In genomic region chr14:81716953-81717352, GRCh38 we compare ENCODE assay signal across 28 cellular contexts.
"Had no signal": no experiment of that assay in that cellular context is flagged by ENCODE, and none has a peak within 500 bp of the region (broad histone marks: within the 10 kb centered on the region; RNA-seq: fewer than 3 reads in every experiment).

No MANE protein-coding gene starts in this region.

- H3K36me3 Mint-ChIP-seq: naive B cell; naive thymus-derived CD8-positive, alpha-beta T cell; natural killer cell treated with Interleukin-12 subunit alpha and Interleukin-12 subunit beta and Interleukin-15 and Interleukin-18, amount 100 ng/mL, for 72 hours; neural progenitor cell; stimulated activated naive B cell treated with anti-CD40 and anti-IgM and Interleukin-4, amounts not matched to agents 10 μg/mL and 1 μg/mL and 100 μg/mL, for 72 hours had no signal

- ATAC-seq: naive thymus-derived CD8-positive, alpha-beta T cell; natural killer cell treated with Interleukin-12 subunit alpha and Interleukin-12 subunit beta and Interleukin-15 and Interleukin-18, amount 100 ng/mL, for 72 hours; psoas muscle; right cardiac atrium; sciatic nerve; stimulated activated naive B cell treated with anti-CD40 and anti-IgM and Interleukin-4, amounts not matched to agents 10 μg/mL and 1 μg/mL and 100 μg/mL, for 72 hours had no signal

- H3K27ac ChIP-seq: neural progenitor cell, ovary, parathyroid adenoma, psoas muscle, skin epidermis, stomach, thoracic aorta, thyroid gland, tibial nerve, upper lobe of left lung, vagina had no signal

- FAIRE-seq: urothelium cell line had no signal

- H3K4me1 Mint-ChIP-seq: naive B cell; naive thymus-derived CD8-positive, alpha-beta T cell; neural progenitor cell; stimulated activated naive B cell treated with anti-CD40 and anti-IgM and Interleukin-4, amounts not matched to agents 10 μg/mL and 1 μg/mL and 100 μg/mL, for 72 hours had no signal

- H3K9ac ChIP-seq: neural progenitor cell, parathyroid adenoma had no signal

- H3K4me2 ChIP-seq: neural progenitor cell had no signal

- H3K36me3 ChIP-seq: neural progenitor cell, ovary, stomach, thoracic aorta, thyroid gland, tibial nerve, upper lobe of left lung, vagina had no signal

- H2AFZ ChIP-seq: neural progenitor cell, parathyroid adenoma had no signal

- H3K4me1 ChIP-seq: neural progenitor cell, psoas muscle, stomach, tibial nerve, upper lobe of left lung, vagina had no signal

- H3K27me3 ChIP-seq: neural progenitor cell, ovary, stomach, thyroid gland, tibial nerve, upper lobe of left lung, vagina had no signal

- H3K4me3 Mint-ChIP-seq: naive B cell; naive thymus-derived CD8-positive, alpha-beta T cell; natural killer cell treated with Interleukin-12 subunit alpha and Interleukin-12 subunit beta and Interleukin-15 and Interleukin-18, amount 100 ng/mL, for 72 hours; neural progenitor cell; stimulated activated naive B cell treated with anti-CD40 and anti-IgM and Interleukin-4, amounts not matched to agents 10 μg/mL and 1 μg/mL and 100 μg/mL, for 72 hours; stimulated activated naive CD8-positive, alpha-beta T cell treated with anti-CD3 and anti-CD28 coated beads, Interleukin-15, Interleukin-2, amounts not matched to agents 100 ng/mL and 50 ng/mL, for 24 hours had no signal

- H3K9me3 ChIP-seq: ovary, psoas muscle, stomach, thoracic aorta, thyroid gland, tibial nerve, upper lobe of left lung, vagina had no signal

- H3K27me3 Mint-ChIP-seq: natural killer cell treated with Interleukin-12 subunit alpha and Interleukin-12 subunit beta and Interleukin-15 and Interleukin-18, amount 100 ng/mL, for 72 hours; progenitor cell of endocrine pancreas; stimulated activated naive B cell treated with anti-CD40 and anti-IgM and Interleukin-4, amounts not matched to agents 10 μg/mL and 1 μg/mL and 100 μg/mL, for 72 hours; stimulated activated naive CD8-positive, alpha-beta T cell treated with anti-CD3 and anti-CD28 coated beads, Interleukin-15, Interleukin-2, amounts not matched to agents 100 ng/mL and 50 ng/mL, for 24 hours had no signal

- H3K27ac Mint-ChIP-seq: naive B cell; naive thymus-derived CD8-positive, alpha-beta T cell; natural killer cell treated with Interleukin-12 subunit alpha and Interleukin-12 subunit beta and Interleukin-15 and Interleukin-18, amount 100 ng/mL, for 72 hours; neural progenitor cell; progenitor cell of endocrine pancreas; stimulated activated naive B cell treated with anti-CD40 and anti-IgM and Interleukin-4, amounts not matched to agents 10 μg/mL and 1 μg/mL and 100 μg/mL, for 72 hours; stimulated activated naive CD8-positive, alpha-beta T cell treated with anti-CD3 and anti-CD28 coated beads, Interleukin-15, Interleukin-2, amounts not matched to agents 100 ng/mL and 50 ng/mL, for 24 hours had no signal

- H3K4me3 ChIP-seq: neural progenitor cell, ovary, psoas muscle, skin epidermis, stomach, thoracic aorta, thyroid gland, tibial nerve, upper lobe of left lung, vagina had no signal

- H3K9me3 Mint-ChIP-seq: neural progenitor cell had no signal

- H3K79me2 ChIP-seq: parathyroid adenoma had no signal

- DNase-seq: naive B cell; naive thymus-derived CD8-positive, alpha-beta T cell; occipital lobe; ovary; posterior cingulate gyrus; psoas muscle; right cardiac atrium; stimulated activated CD4-positive, alpha-beta T cell treated with anti-CD3 and anti-CD28 coated beads, Interleukin-15, amount 100 ng/mL, for 24 hours; stimulated activated CD4-positive, alpha-beta T cell treated with anti-CD3 and anti-CD28 coated beads, Interleukin-4, amount 100 ng/mL, for 1 hour; stimulated activated CD4-positive, alpha-beta T cell treated with anti-CD3 and anti-CD28 coated beads, Interleukin-4, amount 100 ng/mL, for 4 hours; stimulated activated CD8-positive, alpha-beta memory T cell treated with anti-CD3 and anti-CD28 coated beads, Interleukin-4, amount 100 ng/mL, for 48 hours; stimulated activated naive B cell treated with anti-CD40 and anti-IgM and Interleukin-4, amounts not matched to agents 10 μg/mL and 1 μg/mL and 100 μg/mL, for 72 hours; stimulated activated naive CD4-positive, alpha-beta T cell treated with Interleukin-2 at 50 U/mL for 16 hours; stomach; thyroid gland; trophoblast cell; upper lobe of left lung had no signal
